In genomic region chr16:89738072-89738377, GRCh38 we compare ENCODE assay signal across 25 cellular contexts. TPM values are rescaled to one million over a fixed set of nuclear protein-coding genes. Genes with fewer than 3 reads are reported as not detected.
A peak's percentile ranks its signal among the peaks of the same experiment; 100 is the strongest.
DNase-seq lines count a peak whose midpoint lies in the region; ATAC-seq and TF ChIP-seq lines count a peak whose summit lies in the region.
"Had no signal": no experiment of that assay in that cellular context is flagged by ENCODE, and none has a peak within 500 bp of the region (broad histone marks: within the 10 kb centered on the region; RNA-seq: fewer than 3 reads in every experiment).

No MANE protein-coding gene starts in this region.

- peak overlapping the region; percentile 14 for H3K27ac Mint-ChIP-seq in Calu3 (ENCODE audit: unreplicated experiment)
- H3K27ac Mint-ChIP-seq in activated naive CD8-positive, alpha-beta T cell treated with anti-CD3 and anti-CD28 coated beads, Interleukin-2, amount 10 ng/mL, durations not matched to agents 7 days and 5 days: no peak overlapping the region
- H3K27ac Mint-ChIP-seq in naive thymus-derived CD8-positive, alpha-beta T cell: peak overlapping the region in 8 of 10 donors; percentile 60 to 92 (median 81)

- H3K9me3 Mint-ChIP-seq in Calu3 (ENCODE audit: low read depth, unreplicated experiment): no peaks in the 10 kb centered on the region
- H3K9me3 Mint-ChIP-seq in activated naive CD8-positive, alpha-beta T cell treated with anti-CD3 and anti-CD28 coated beads, Interleukin-2, amount 10 ng/mL, durations not matched to agents 7 days and 5 days: no peaks in the 10 kb centered on the region
- H3K9me3 Mint-ChIP-seq in naive thymus-derived CD8-positive, alpha-beta T cell: no peaks in the 10 kb centered on the region
- H3K9me3 Mint-ChIP-seq: dendritic cell treated with granulocyte-macrophage colony-stimulating factor and Interleukin-4, amounts not matched to agents 40 ng/mL and 50 ng/mL, for 4 days; endodermal cell; T-helper 1 cell treated with Interleukin-12 subunit alpha and Interleukin-12 subunit beta and Interleukin-4 antibody, amounts not matched to agents 30 μg/mL and 1 μg/mL, for 36 hours had no signal

- TF ChIP-seq CTCF in Calu3 (IDR thresholded peaks at IDR 0.05; ENCODE audit: unreplicated experiment): no peak
- TF ChIP-seq CTCF in HEK293 (tag by site-specific recombination; IDR thresholded peaks at IDR 0.05): no peak
- TF ChIP-seq CTCF in WERI-Rb-1 (IDR thresholded peaks at IDR 0.05; ENCODE audit: low read depth, low read length): no peak
- TF ChIP-seq CTCF in ascending aorta (IDR thresholded peaks at IDR 0.05): no peak

- no peaks in the 10 kb centered on the region for H3K9me3 ChIP-seq in HEK293 (ENCODE audit: control insufficient read depth, insufficient read depth, low read depth, low read length)
- no peaks in the 10 kb centered on the region for H3K9me3 ChIP-seq in WERI-Rb-1 (ENCODE audit: severe bottlenecking)
- H3K9me3 ChIP-seq in ascending aorta: no peaks in the 10 kb centered on the region
- H3K9me3 ChIP-seq: esophagus muscularis mucosa, heart right ventricle, prostate gland, sigmoid colon, thoracic aorta, uterus had no signal

- intact Hi-C loops in Calu3 (cut with micrococcal nuclease; ENCODE audit: unreplicated experiment) (no loop called here), ascending aorta (cut with DNase I) (no loop called here)

- H3K27me3 ChIP-seq in WERI-Rb-1 (ENCODE audit: insufficient read depth, low read depth, severe bottlenecking): no peaks in the 10 kb centered on the region
- H3K27me3 ChIP-seq in ascending aorta: no peaks in the 10 kb centered on the region
- H3K27me3 ChIP-seq: esophagus muscularis mucosa, foreskin keratinocyte, heart right ventricle, sigmoid colon, uterus had no signal

- peaks cover 98% of the 10 kb centered on the region for H3K36me3 Mint-ChIP-seq in Calu3 (ENCODE audit: insufficient read depth, unreplicated experiment)
- peaks cover 46% of the 10 kb centered on the region for H3K36me3 Mint-ChIP-seq in activated naive CD8-positive, alpha-beta T cell treated with anti-CD3 and anti-CD28 coated beads, Interleukin-2, amount 10 ng/mL, durations not matched to agents 7 days and 5 days
- H3K36me3 Mint-ChIP-seq in naive thymus-derived CD8-positive, alpha-beta T cell: peaks cover 0 to 81% (median 39%) of the 10 kb centered on the region in 3 donors

- BruUV-seq in Calu3 (replicated peaks; lab: Mats Ljungman, UMichigan): no TSS peak

- POLR2A ChIA-PET in HEK293 (lab: Yijun Ruan, JAX): interaction anchor here (1.1 kb wide), 1 partner anchor 162 kb away, joined by 3 read pairs; no protein-coding TSS in a partner anchor
- POLR2A ChIA-PET in activated naive CD8-positive, alpha-beta T cell treated with anti-CD3 and anti-CD28 coated beads, Interleukin-2, amount 10 ng/mL, durations not matched to agents 7 days and 5 days (lab: Charles Lee): interaction anchor here (1.1 to 5.5 kb wide), 7 partner anchors 10 to 136 kb away, joined by 3 to 33 read pairs (median 5); partner anchors contain the start of gene TCF25
- POLR2A ChIA-PET in naive thymus-derived CD8-positive, alpha-beta T cell (lab: Charles Lee): interaction anchor here (0.9 to 14.8 kb wide), 8 partner anchors 12 to 128 kb away, joined by 3 to 235 read pairs (median 4); no protein-coding TSS in a partner anchor

- CTCF ChIA-PET in Calu3 (lab: Charles Lee): no interaction called here
- CTCF ChIA-PET in HEK293 (lab: Yijun Ruan, JAX): no interaction called here

- DNase-seq in Calu3: no peak
- no peak for DNase-seq in activated naive CD8-positive, alpha-beta T cell treated with anti-CD3 and anti-CD28 coated beads, Interleukin-2, amount 10 ng/mL, durations not matched to agents 7 days and 5 days
- DNase-seq in naive thymus-derived CD8-positive, alpha-beta T cell: no peak
- no peak for DNase-seq in WERI-Rb-1
- no peak for DNase-seq in ascending aorta (ENCODE audit: low spot score in 2 of 2)
- DNase-seq: activated CD4-positive, alpha-beta T cell treated with anti-CD3 and anti-CD28 coated beads for 4 hours; foreskin keratinocyte; GOT3; heart right ventricle; left cardiac atrium; NCI-H1436 treated with DMSO at 0.1 percent for 48 hours; NCI-H345; sigmoid colon; stimulated activated CD4-positive, alpha-beta T cell treated with anti-CD3 and anti-CD28 coated beads, Interleukin-4, amount 100 ng/mL, for 4 hours; uterus had no signal

- H3K4me3 ChIP-seq in HEK293 (ENCODE audit: low read depth, low read length) (no peak overlapping the region), WERI-Rb-1 (ENCODE audit: low read depth, low read length) (no peak overlapping the region), ascending aorta (no peak overlapping the region)
- H3K4me3 ChIP-seq: esophagus muscularis mucosa, heart right ventricle, prostate gland, sigmoid colon, SK-N-MC, thoracic aorta, uterus had no signal

- no peaks in the 10 kb centered on the region for H3K4me1 Mint-ChIP-seq in Calu3 (ENCODE audit: low read depth, unreplicated experiment)
- peaks cover 19% of the 10 kb centered on the region for H3K4me1 Mint-ChIP-seq in activated naive CD8-positive, alpha-beta T cell treated with anti-CD3 and anti-CD28 coated beads, Interleukin-2, amount 10 ng/mL, durations not matched to agents 7 days and 5 days
- peaks cover 14 to 75% (median 32%) of the 10 kb centered on the region in 4 donors for H3K4me1 Mint-ChIP-seq in naive thymus-derived CD8-positive, alpha-beta T cell
- H3K4me1 Mint-ChIP-seq: endodermal cell had no signal

- H3K36me3 ChIP-seq in HEK293 (ENCODE audit: control insufficient read depth in 2 of 2, insufficient read depth in 1 of 2, low read length in 2 of 2) (peaks cover 48 to 97% of the 10 kb centered on the region in 2 experiments; a peak in 2 of 3 replicates), WERI-Rb-1 (peaks cover 48% of the 10 kb centered on the region), ascending aorta (peaks cover 62 to 70% of the 10 kb centered on the region in 2 donors)
- H3K36me3 ChIP-seq: uterus had no signal

- no peaks in the 10 kb centered on the region for H3K27me3 Mint-ChIP-seq in Calu3 (ENCODE audit: unreplicated experiment)
- no peaks in the 10 kb centered on the region for H3K27me3 Mint-ChIP-seq in activated naive CD8-positive, alpha-beta T cell treated with anti-CD3 and anti-CD28 coated beads, Interleukin-2, amount 10 ng/mL, durations not matched to agents 7 days and 5 days
- no peaks in the 10 kb centered on the region for H3K27me3 Mint-ChIP-seq in naive thymus-derived CD8-positive, alpha-beta T cell
- H3K27me3 Mint-ChIP-seq: activated CD8-positive, alpha-beta memory T cell treated with anti-CD3 and anti-CD28 coated beads, Interleukin-2, amount 10 ng/mL, durations not matched to agents 7 days and 5 days; dendritic cell treated with granulocyte-macrophage colony-stimulating factor and Interleukin-4, amounts not matched to agents 40 ng/mL and 50 ng/mL, for 4 days had no signal

- no peak overlapping the region for H3K4me3 Mint-ChIP-seq in Calu3 (ENCODE audit: low read depth, unreplicated experiment)
- peak overlapping the region; percentile 30 for H3K4me3 Mint-ChIP-seq in activated naive CD8-positive, alpha-beta T cell treated with anti-CD3 and anti-CD28 coated beads, Interleukin-2, amount 10 ng/mL, durations not matched to agents 7 days and 5 days
- peak overlapping the region in 3 of 10 donors; percentile 41 to 77 (median 62) for H3K4me3 Mint-ChIP-seq in naive thymus-derived CD8-positive, alpha-beta T cell
- H3K4me3 Mint-ChIP-seq: activated CD8-positive, alpha-beta memory T cell treated with anti-CD3 and anti-CD28 coated beads, Interleukin-2, amount 10 ng/mL, durations not matched to agents 7 days and 5 days; dendritic cell treated with granulocyte-macrophage colony-stimulating factor and Interleukin-4, amounts not matched to agents 40 ng/mL and 50 ng/mL, for 4 days; endodermal cell had no signal

- no peak for ATAC-seq in activated naive CD8-positive, alpha-beta T cell treated with anti-CD3 and anti-CD28 coated beads, Interleukin-2, amount 10 ng/mL, durations not matched to agents 7 days and 5 days (ENCODE audit: low read depth)
- ATAC-seq in naive thymus-derived CD8-positive, alpha-beta T cell: no peak
- ATAC-seq in HG02938 (IDR thresholded peaks at IDR 0.05; ENCODE audit: unreplicated experiment): no peak
- ATAC-seq: foreskin keratinocyte, left cardiac atrium had no signal

- H3K27ac ChIP-seq in HEK293 (ENCODE audit: extremely low read depth, low read depth, low read length) (no peak overlapping the region), WERI-Rb-1 (no peak overlapping the region), ascending aorta (no peak overlapping the region)
- H3K27ac ChIP-seq: esophagus muscularis mucosa, foreskin keratinocyte, heart right ventricle, prostate gland, sigmoid colon, SK-N-MC, thoracic aorta, uterus had no signal

- no peaks in the 10 kb centered on the region for H3K4me1 ChIP-seq in HEK293 (ENCODE audit: control insufficient read depth, insufficient read depth, low read length)
- no peaks in the 10 kb centered on the region for H3K4me1 ChIP-seq in ascending aorta
- H3K4me1 ChIP-seq: esophagus muscularis mucosa, foreskin keratinocyte, prostate gland, sigmoid colon, uterus had no signal

TF ChIP-seq in HEK293, 187 proteins besides CTCF, POLR2A, EP300 and RAD21 (continues in another document):
- no peak for TF ChIP-seq ZIC2 (tag by site-specific recombination; IDR thresholded peaks at IDR 0.05)

RNA-seq across cellular contexts. Expression of gene ZNF276, which starts 16.7 kb away (rescaled TPM):
- total RNA-seq in Calu3 (2022) (30.6 and 37.2 TPM in 2 replicates), ascending aorta (30.7 TPM)
- 100 to 1,000 TPM in 1 of 2 experiments, 10 to 100 TPM in 1; 98.0 to 107 TPM for total RNA-seq in activated naive CD8-positive, alpha-beta T cell treated with anti-CD3 and anti-CD28 coated beads, Interleukin-2, amount 10 ng/mL, durations not matched to agents 7 days and 5 days
- 100 to 1,000 TPM; 168 to 171 TPM for total RNA-seq in naive thymus-derived CD8-positive, alpha-beta T cell
- 10 to 100 TPM; 15.0 to 56.0 (median 19.6) TPM for polyA plus RNA-seq in naive thymus-derived CD8-positive, alpha-beta T cell

RNA-seq across cellular contexts. Expression of gene VPS9D1, which starts 17.3 kb away (rescaled TPM):
- total RNA-seq in Calu3 (2022) (26.7 and 28.2 TPM in 2 replicates), ascending aorta (17.2 TPM)
- 10 to 100 TPM; 10.3 to 12.8 TPM for total RNA-seq in activated naive CD8-positive, alpha-beta T cell treated with anti-CD3 and anti-CD28 coated beads, Interleukin-2, amount 10 ng/mL, durations not matched to agents 7 days and 5 days
- total RNA-seq in naive thymus-derived CD8-positive, alpha-beta T cell: 10 to 100 TPM; 16.5 to 17.0 TPM
- polyA plus RNA-seq in naive thymus-derived CD8-positive, alpha-beta T cell: 1 to 10 TPM in 1 of 3 donors, under 1 TPM in 2; 0.53 to 1.3 (median 0.91) TPM

RNA-seq across cellular contexts. Expression of gene SPATA2L, which starts 36.5 kb away (rescaled TPM):
- total RNA-seq in Calu3 (2022): 20.7 and 23.6 TPM in 2 replicates
- 1 to 10 TPM; 7.6 to 8.0 TPM for total RNA-seq in activated naive CD8-positive, alpha-beta T cell treated with anti-CD3 and anti-CD28 coated beads, Interleukin-2, amount 10 ng/mL, durations not matched to agents 7 days and 5 days
- 1 to 10 TPM; 6.9 to 8.1 TPM for total RNA-seq in naive thymus-derived CD8-positive, alpha-beta T cell
- 1 to 10 TPM; 3.5 to 6.4 (median 5.4) TPM for polyA plus RNA-seq in naive thymus-derived CD8-positive, alpha-beta T cell
- 34.7 TPM for total RNA-seq in ascending aorta

RNA-seq across cellular contexts. Expression of gene CDK10, which starts 51.5 kb away (rescaled TPM):
- total RNA-seq in Calu3 (2022) (102 and 106 TPM in 2 replicates), ascending aorta (141 TPM)
- total RNA-seq in activated naive CD8-positive, alpha-beta T cell treated with anti-CD3 and anti-CD28 coated beads, Interleukin-2, amount 10 ng/mL, durations not matched to agents 7 days and 5 days: 100 to 1,000 TPM; 103 to 104 TPM
- total RNA-seq in naive thymus-derived CD8-positive, alpha-beta T cell: 100 to 1,000 TPM; 129 to 135 TPM
- polyA plus RNA-seq in naive thymus-derived CD8-positive, alpha-beta T cell: 10 to 100 TPM; 25.4 to 63.3 (median 27.3) TPM
